Comparison of ENCODE assay signal across 18 cellular contexts in genomic region chr16:17356243-17356933, GRCh38.
DNase-seq lines count a peak whose midpoint lies in the region; ATAC-seq, FAIRE-seq and TF ChIP-seq lines count a peak whose summit lies in the region.
"Had no signal": no experiment of that assay in that cellular context is flagged by ENCODE, and none has a peak within 500 bp of the region (broad histone marks: within the 10 kb centered on the region; RNA-seq: fewer than 3 reads in every experiment).

No MANE protein-coding gene starts in this region.

- H3K27me3 ChIP-seq in HepG2 (ENCODE audit: control insufficient read depth in 1 of 2, insufficient read depth in 2 of 2, low read length in 2 of 2): peaks cover 2 to 33% of the 10 kb centered on the region in 2 experiments; a peak in 2 of 5 replicates
- no peaks in the 10 kb centered on the region for H3K27me3 ChIP-seq in right lobe of liver
- H3K27me3 ChIP-seq in neural progenitor cell: no peaks in the 10 kb centered on the region

- H2AFZ ChIP-seq in HepG2 (ENCODE audit: low read length) (no peak overlapping the region), neural progenitor cell (replicated peaks) (no peak overlapping the region)

- CTCF ChIA-PET in HepG2 (lab: Yijun Ruan, JAX; ENCODE audit: low intra/inter-chr PET ratio, low total read pairs): no interaction called here

- H3K4me1 Mint-ChIP-seq in glutamatergic neuron (ENCODE audit: low read depth, unreplicated experiment) (peaks cover 54% of the 10 kb centered on the region), neural progenitor cell (peaks cover 66% of the 10 kb centered on the region), type B pancreatic cell (ENCODE audit: unreplicated experiment) (peaks cover 26% of the 10 kb centered on the region)
- H3K4me1 Mint-ChIP-seq in stimulated activated effector memory CD8-positive, alpha-beta T cell treated with anti-CD3 and anti-CD28 coated beads, Interleukin-12 subunit alpha, Interleukin-12 subunit beta, amount 100 ng/mL, for 72 hours: peaks cover 61% of the 10 kb centered on the region

- H3K79me2 ChIP-seq in HepG2 (ENCODE audit: insufficient read depth, low read length) (no peaks in the 10 kb centered on the region), neural progenitor cell (ENCODE audit: low read depth) (no peaks in the 10 kb centered on the region)

- no peak overlapping the region for H3K27ac ChIP-seq in HepG2 (ENCODE audit: extremely low read length, insufficient read depth, low read length)
- H3K27ac ChIP-seq in right lobe of liver: no peak overlapping the region
- no peak overlapping the region for H3K27ac ChIP-seq in neural progenitor cell
- H3K27ac ChIP-seq: C4-2B had no signal

- H3K9me3 Mint-ChIP-seq in glutamatergic neuron (ENCODE audit: unreplicated experiment) (peaks cover 20% of the 10 kb centered on the region), neural progenitor cell (no peaks in the 10 kb centered on the region), type B pancreatic cell (no peaks in the 10 kb centered on the region)
- no peaks in the 10 kb centered on the region for H3K9me3 Mint-ChIP-seq in stimulated activated effector memory CD8-positive, alpha-beta T cell treated with anti-CD3 and anti-CD28 coated beads, Interleukin-12 subunit alpha, Interleukin-12 subunit beta, amount 100 ng/mL, for 72 hours

- H3K4me3 Mint-ChIP-seq in glutamatergic neuron (ENCODE audit: unreplicated experiment) (no peak overlapping the region), neural progenitor cell (no peak overlapping the region), type B pancreatic cell (no peak overlapping the region)
- no peak overlapping the region for H3K4me3 Mint-ChIP-seq in stimulated activated effector memory CD8-positive, alpha-beta T cell treated with anti-CD3 and anti-CD28 coated beads, Interleukin-12 subunit alpha, Interleukin-12 subunit beta, amount 100 ng/mL, for 72 hours

- FAIRE-seq in HepG2 (lab: Jason Lieb, UNC): no peak
- FAIRE-seq: RCC 7860 had no signal

- WGBS in HepG2 (ENCODE audit: low lambda C conversion rate): 5% methylated on average over 11 of the region's 11 CpGs
- 42% methylated on average over 9 of the region's 11 CpGs for WGBS in right lobe of liver (ENCODE audit: insufficient coverage, low coverage, low lambda C conversion rate, missing lambda C conversion rate)

- H3K36me3 Mint-ChIP-seq in glutamatergic neuron (ENCODE audit: unreplicated experiment) (no peaks in the 10 kb centered on the region), neural progenitor cell (no peaks in the 10 kb centered on the region), type B pancreatic cell (no peaks in the 10 kb centered on the region)
- no peaks in the 10 kb centered on the region for H3K36me3 Mint-ChIP-seq in stimulated activated effector memory CD8-positive, alpha-beta T cell treated with anti-CD3 and anti-CD28 coated beads, Interleukin-12 subunit alpha, Interleukin-12 subunit beta, amount 100 ng/mL, for 72 hours

- in situ Hi-C loops in HepG2 (cut with HindIII; ENCODE audit: extremely low pct_ligation_motif_present, low pct_unique_long_range_greater_than_20kb): no loop called here

- TF ChIP-seq RAD21 in HepG2 (CRISPR knock-in tag; IDR thresholded peaks at IDR 0.05): no peak

- H3K9ac ChIP-seq in HepG2 (ENCODE audit: insufficient read depth, low read depth, low read length) (no peak overlapping the region), neural progenitor cell (no peak overlapping the region)

- H3K4me1 ChIP-seq in HepG2 (ENCODE audit: insufficient read depth, low read length) (no peaks in the 10 kb centered on the region), right lobe of liver (no peaks in the 10 kb centered on the region), neural progenitor cell (peaks cover 44% of the 10 kb centered on the region)
- H3K4me1 ChIP-seq: HAP-1 had no signal

- H3F3A ChIP-seq in neural progenitor cell (ENCODE audit: low read depth): peaks cover 15% of the 10 kb centered on the region

- BruUV-seq in HepG2 (replicated peaks; lab: Mats Ljungman, UMichigan): no TSS peak

- H3K27me3 Mint-ChIP-seq in glutamatergic neuron (ENCODE audit: unreplicated experiment): peaks cover 23% of the 10 kb centered on the region
- no peaks in the 10 kb centered on the region for H3K27me3 Mint-ChIP-seq in neural progenitor cell (ENCODE audit: insufficient read depth, low read depth)
- H3K27me3 Mint-ChIP-seq in type B pancreatic cell: no peaks in the 10 kb centered on the region

- TF ChIP-seq CTCF in HepG2 (CRISPR knock-in tag; IDR thresholded peaks at IDR 0.05) (no peak), right lobe of liver (IDR thresholded peaks at IDR 0.05) (no peak), glutamatergic neuron (IDR thresholded peaks at IDR 0.05; ENCODE audit: partially characterized antibody, unreplicated experiment) (no peak), neural progenitor cell (IDR thresholded peaks at IDR 0.05) (no peak), type B pancreatic cell (conservative IDR thresholded peaks at IDR 0.05) (no peak)

- no peaks in the 10 kb centered on the region for H3K36me3 ChIP-seq in HepG2 (replicated peaks in 1 of 2; ENCODE audit: control insufficient read depth in 1 of 2, insufficient read depth in 2 of 2, low read length in 2 of 2)
- H3K36me3 ChIP-seq in right lobe of liver: no peaks in the 10 kb centered on the region
- no peaks in the 10 kb centered on the region for H3K36me3 ChIP-seq in neural progenitor cell
- H3K36me3 ChIP-seq: HAP-1 had no signal

- TF ChIP-seq POLR2A in HepG2 (IDR thresholded peaks at IDR 0.05; ENCODE audit: insufficient read depth in 1 of 2, low read depth in 2 of 2, low read length in 2 of 2): no peak
- TF ChIP-seq POLR2A in right lobe of liver (IDR thresholded peaks at IDR 0.05): no peak

- no peak for TF ChIP-seq EP300 in HepG2 (IDR thresholded peaks at IDR 0.05; ENCODE audit: low read depth in 2 of 2, low read length in 2 of 2)
- TF ChIP-seq EP300 in HepG2 (CRISPR knock-in tag; IDR thresholded peaks at IDR 0.05; ENCODE audit: borderline replicate concordance): no peak

- H3K9me3 ChIP-seq in HepG2 (ENCODE audit: low read length) (no peaks in the 10 kb centered on the region), right lobe of liver (no peaks in the 10 kb centered on the region), neural progenitor cell (ENCODE audit: low read depth) (no peaks in the 10 kb centered on the region)
- H3K9me3 ChIP-seq: HAP-1 had no signal

- H4K20me1 ChIP-seq in HepG2 (ENCODE audit: insufficient read depth, low read length) (no peaks in the 10 kb centered on the region), neural progenitor cell (ENCODE audit: low read depth) (peaks cover 24% of the 10 kb centered on the region)

- H3K4me2 ChIP-seq in HepG2 (ENCODE audit: low read depth, low read length): no peak overlapping the region
- no peak overlapping the region for H3K4me2 ChIP-seq in neural progenitor cell

- no peak for ATAC-seq in HepG2
- ATAC-seq in right lobe of liver: no peak
- no peak for ATAC-seq in stimulated activated effector memory CD8-positive, alpha-beta T cell treated with anti-CD3 and anti-CD28 coated beads, Interleukin-12 subunit alpha, Interleukin-12 subunit beta, amount 100 ng/mL, for 72 hours
- no peak for ATAC-seq in GM18520 (IDR thresholded peaks at IDR 0.05; ENCODE audit: unreplicated experiment)

- intact Hi-C loops in HepG2 (cut with micrococcal nuclease; ENCODE audit: unreplicated experiment): no loop called here
- intact Hi-C loops in right lobe of liver (cut with DNase I): no loop called here

- H3K4me3 ChIP-seq in HepG2 (replicated peaks in 1 of 3; ENCODE audit: insufficient read depth in 1 of 3, low read depth in 2 of 3, low read length in 3 of 3): no peak overlapping the region
- H3K4me3 ChIP-seq in right lobe of liver: no peak overlapping the region
- no peak overlapping the region for H3K4me3 ChIP-seq in neural progenitor cell
- H3K4me3 ChIP-seq: HAP-1 had no signal

- POLR2A ChIA-PET in HepG2 (lab: Yijun Ruan, JAX): no interaction called here

- H3K27ac Mint-ChIP-seq in glutamatergic neuron (ENCODE audit: unreplicated experiment) (peak overlapping the region; percentile 52), neural progenitor cell (peak overlapping the region; percentile 71), type B pancreatic cell (no peak overlapping the region)
- H3K27ac Mint-ChIP-seq in stimulated activated effector memory CD8-positive, alpha-beta T cell treated with anti-CD3 and anti-CD28 coated beads, Interleukin-12 subunit alpha, Interleukin-12 subunit beta, amount 100 ng/mL, for 72 hours: no peak overlapping the region

- DNase-seq in HepG2 (ENCODE audit: low spot score) (no peak), right lobe of liver (no peak), glutamatergic neuron (no peak), neural progenitor cell (ENCODE audit: low spot score) (no peak), NCI-H2107 treated with DMSO at 0.1 percent for 48 hours (lab: John Stamatoyannopoulos, UW; ENCODE audit: unreplicated experiment) (no peak), type B pancreatic cell (ENCODE audit: extremely low spot score, unreplicated experiment) (no peak)
- no peak for DNase-seq in stimulated activated effector memory CD8-positive, alpha-beta T cell treated with anti-CD3 and anti-CD28 coated beads, Interleukin-12 subunit alpha, Interleukin-12 subunit beta, amount 100 ng/mL, for 72 hours (ENCODE audit: low spot score in 2 of 2)
- DNase-seq: DMS53, NCI-H1092, NCI-H146, NCI-H2081 treated with DMSO at 0.1 percent for 48 hours, NCI-H345, NCI-H69, Right ventricle myocardium superior had no signal

TF ChIP-seq in HepG2, 621 proteins besides CTCF, POLR2A, EP300 and RAD21:
- TF ChIP-seq, protein P1, sequence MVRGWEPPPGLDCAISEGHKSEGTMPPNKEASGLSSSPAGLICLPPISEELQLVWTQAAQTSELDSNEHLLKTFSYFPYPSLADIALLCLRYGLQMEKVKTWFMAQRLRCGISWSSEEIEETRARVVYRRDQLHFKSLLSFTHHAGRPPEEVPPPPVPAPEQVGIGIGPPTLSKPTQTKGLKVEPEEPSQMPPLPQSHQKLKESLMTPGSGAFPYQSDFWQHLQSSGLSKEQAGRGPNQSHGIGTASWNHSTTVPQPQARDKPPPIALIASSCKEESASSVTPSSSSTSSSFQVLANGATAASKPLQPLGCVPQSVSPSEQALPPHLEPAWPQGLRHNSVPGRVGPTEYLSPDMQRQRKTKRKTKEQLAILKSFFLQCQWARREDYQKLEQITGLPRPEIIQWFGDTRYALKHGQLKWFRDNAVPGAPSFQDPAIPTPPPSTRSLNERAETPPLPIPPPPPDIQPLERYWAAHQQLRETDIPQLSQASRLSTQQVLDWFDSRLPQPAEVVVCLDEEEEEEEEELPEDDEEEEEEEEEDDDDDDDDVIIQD (CRISPR knock-in tag; IDR thresholded peaks at IDR 0.05; ENCODE audit: low read depth): no peak
- TF ChIP-seq MAFF (IDR thresholded peaks at IDR 0.05; ENCODE audit: low read depth, low read length) (peak; percentile 41; the same call in 1 of the 2 replicates), MAFK (conservative IDR thresholded peaks at IDR 0.05 in 1 of 2, IDR thresholded peaks at IDR 0.05 in 1 of 2; ENCODE audit: low read length in 2 of 2) (peak; percentile 61 to 73)

Comparison
In these comparisons a context has a peak if more than half of its experiments do, and no peak if none do; other contexts are left out.
1. H3K27ac Mint-ChIP-seq: peak in glutamatergic neuron (single experiment) and neural progenitor cell (single experiment); none in stimulated activated effector memory CD8-positive, alpha-beta T cell treated with anti-CD3 and anti-CD28 coated beads, Interleukin-12 subunit alpha, Interleukin-12 subunit beta, amount 100 ng/mL, for 72 hours (single experiment) and type B pancreatic cell (single experiment).